In genomic region chr6:133396225-133396624, GRCh38 we compare ENCODE assay signal across 16 cellular contexts.
DNase-seq lines count a peak whose midpoint lies in the region; ATAC-seq and TF ChIP-seq lines count a peak whose summit lies in the region.
"Had no signal": no experiment of that assay in that cellular context is flagged by ENCODE, and none has a peak within 500 bp of the region (broad histone marks: within the 10 kb centered on the region; RNA-seq: fewer than 3 reads in every experiment).

No MANE protein-coding gene starts in this region.

- H3K9ac ChIP-seq in adipocyte (ENCODE audit: low read length), result no peak overlapping the region
- H3K9ac ChIP-seq: parathyroid adenoma had no signal

- intact Hi-C loops in lower lobe of right lung (cut with DNase I), result no loop called here

- H3K4me1 ChIP-seq in adipocyte (ENCODE audit: control insufficient read depth, insufficient read depth, low read length) (no peaks in the 10 kb centered on the region), lower lobe of right lung (no peaks in the 10 kb centered on the region)
- H3K4me1 ChIP-seq: parathyroid adenoma had no signal

- H3K9me3 ChIP-seq in adipocyte (ENCODE audit: control insufficient read depth, low read length) (no peaks in the 10 kb centered on the region), lower lobe of right lung (no peaks in the 10 kb centered on the region)

- H3K4me3 ChIP-seq in adipocyte (ENCODE audit: low read length) (no peak overlapping the region), lower lobe of right lung (no peak overlapping the region)
- H3K4me3 ChIP-seq: hepatocyte had no signal

- no peak for ATAC-seq in HG02970 (IDR thresholded peaks at IDR 0.05; ENCODE audit: low FRiP score, unreplicated experiment)
- no peak for ATAC-seq in lower lobe of right lung
- ATAC-seq: Panc1, T-helper 17 cell had no signal

- no peak overlapping the region for H3K27ac ChIP-seq in lower lobe of right lung
- H3K27ac ChIP-seq: hepatocyte, parathyroid adenoma had no signal

- DNase-seq in DMS 273 treated with DMSO at 0.1 percent for 48 hours (lab: John Stamatoyannopoulos, UW) (peak; percentile 35), NAMALWA (ENCODE audit: low spot score) (peak; percentile 7), adipocyte (ENCODE audit: low read depth) (peak; percentile 36), glomerular visceral epithelial cell (ENCODE audit: extremely low spot score) (peak; percentile 42), lower lobe of right lung (no peak), NCI-H2227 treated with DMSO at 0.1 percent for 48 hours (lab: John Stamatoyannopoulos, UW) (no peak)
- no peak for DNase-seq in activated CD8-positive, alpha-beta memory T cell treated with anti-CD3 and anti-CD28 coated beads for 24 hours
- DNase-seq: activated CD8-positive, alpha-beta memory T cell treated with anti-CD3 and anti-CD28 coated beads, Interleukin-2, amount 50 U/mL, for 48 hours; AML-193; DMS79 treated with DMSO at 0.1 percent for 48 hours; substantia nigra; T-helper 17 cell had no signal

- peaks cover 4% of the 10 kb centered on the region for H3K27me3 ChIP-seq in adipocyte (replicated peaks; ENCODE audit: control insufficient read depth, insufficient read depth, low read length)
- no peaks in the 10 kb centered on the region for H3K27me3 ChIP-seq in lower lobe of right lung (ENCODE audit: low read depth)
- H3K27me3 ChIP-seq: hepatocyte had no signal

- H3K36me3 ChIP-seq in adipocyte (ENCODE audit: control insufficient read depth, insufficient read depth, low read length, severe bottlenecking) (no peaks in the 10 kb centered on the region), lower lobe of right lung (no peaks in the 10 kb centered on the region)

- TF ChIP-seq CTCF in lower lobe of right lung (IDR thresholded peaks at IDR 0.05), result no peak

Comparison
In these comparisons a context has a peak if more than half of its experiments do, and no peak if none do; other contexts are left out.
1. DNase-seq: peak in DMS 273 treated with DMSO at 0.1 percent for 48 hours (single experiment), NAMALWA (single experiment), adipocyte (single experiment) and glomerular visceral epithelial cell (single experiment); none in lower lobe of right lung (single experiment), activated CD8-positive, alpha-beta memory T cell treated with anti-CD3 and anti-CD28 coated beads for 24 hours (single experiment) and NCI-H2227 treated with DMSO at 0.1 percent for 48 hours (single experiment).